18 cellular contexts compared by ENCODE assay signal in genomic region chr12:39872425-39872824, GRCh38.
A peak's percentile ranks its signal among the peaks of the same experiment; 100 is the strongest.
DNase-seq lines count a peak whose midpoint lies in the region; ATAC-seq, FAIRE-seq and TF ChIP-seq lines count a peak whose summit lies in the region.
"Had no signal": no experiment of that assay in that cellular context is flagged by ENCODE, and none has a peak within 500 bp of the region (broad histone marks: within the 10 kb centered on the region; RNA-seq: fewer than 3 reads in every experiment).

No MANE protein-coding gene starts in this region.

- no peak overlapping the region for H3K27ac Mint-ChIP-seq in T-helper 2 cell treated with Interferon-gamma antibody and Interleukin-4, amounts not matched to agents 5 μg/mL and 100 μg/mL, for 36 hours
- H3K27ac Mint-ChIP-seq: CD14-positive monocyte, HFFc6 had no signal

- ATAC-seq in A549 (no peak), HG02610 (IDR thresholded peaks at IDR 0.05; ENCODE audit: unreplicated experiment) (no peak)

- peak; percentile 7 for FAIRE-seq in A549 (lab: Jason Lieb, UNC)
- FAIRE-seq: H1 had no signal

- H3K27me3 ChIP-seq in adipocyte (replicated peaks; ENCODE audit: control insufficient read depth, insufficient read depth, low read length) = no peaks in the 10 kb centered on the region

- no peak for TF ChIP-seq POLR2A in A549 (IDR thresholded peaks at IDR 0.05; ENCODE audit: low read length)

- H3K27me3 Mint-ChIP-seq in T-helper 2 cell treated with Interferon-gamma antibody and Interleukin-4, amounts not matched to agents 5 μg/mL and 100 μg/mL, for 36 hours (ENCODE audit: low read depth) = no peaks in the 10 kb centered on the region

- H3K27ac ChIP-seq in A549 = no peak overlapping the region
- H3K27ac ChIP-seq: PC-9 had no signal

- H3K36me3 Mint-ChIP-seq in T-helper 2 cell treated with Interferon-gamma antibody and Interleukin-4, amounts not matched to agents 5 μg/mL and 100 μg/mL, for 36 hours (ENCODE audit: low read depth) = no peaks in the 10 kb centered on the region

- H3K36me3 ChIP-seq in adipocyte (ENCODE audit: control insufficient read depth, insufficient read depth, low read length, severe bottlenecking) = no peaks in the 10 kb centered on the region

- H3K4me1 Mint-ChIP-seq in T-helper 2 cell treated with Interferon-gamma antibody and Interleukin-4, amounts not matched to agents 5 μg/mL and 100 μg/mL, for 36 hours (ENCODE audit: low read depth) = no peaks in the 10 kb centered on the region
- H3K4me1 Mint-ChIP-seq: CD14-positive monocyte had no signal

- no peaks in the 10 kb centered on the region for H3K4me1 ChIP-seq in A549
- H3K4me1 ChIP-seq in adipocyte (ENCODE audit: control insufficient read depth, insufficient read depth, low read length) = peaks cover 6% of the 10 kb centered on the region

- H3K9ac ChIP-seq in adipocyte (ENCODE audit: low read length) = no peak overlapping the region

- no peak overlapping the region for H3K4me3 ChIP-seq in A549
- no peak overlapping the region for H3K4me3 ChIP-seq in adipocyte (ENCODE audit: low read length)
- H3K4me3 ChIP-seq: PC-9 had no signal

- TF ChIP-seq CTCF in A549 (IDR thresholded peaks at IDR 0.05) = no peak

- H3K9me3 Mint-ChIP-seq in T-helper 2 cell treated with Interferon-gamma antibody and Interleukin-4, amounts not matched to agents 5 μg/mL and 100 μg/mL, for 36 hours = no peaks in the 10 kb centered on the region

- WGBS in A549 (ENCODE audit: missing lambda C conversion rate) = 54% methylated on average over 3 of the region's 3 CpGs

- no peak overlapping the region for H3K4me2 ChIP-seq in A549
- H3K4me2 ChIP-seq: PC-9 had no signal

- POLR2A ChIA-PET in A549 (lab: Yijun Ruan, JAX) = no interaction called here

- no peak for DNase-seq in A549 (ENCODE audit: low read depth in 1 of 2, low spot score in 1 of 2)
- DNase-seq in adipocyte (ENCODE audit: low read depth) = peak; percentile 7
- peak; percentile 60 for DNase-seq in foreskin melanocyte
- DNase-seq in retina = peak; percentile 33
- no peak for DNase-seq in midbrain (lab: John Stamatoyannopoulos, UW)
- no peak for DNase-seq in T-helper 2 cell treated with Interferon-gamma antibody and Interleukin-4, amounts not matched to agents 5 μg/mL and 100 μg/mL, for 36 hours (ENCODE audit: low spot score)
- DNase-seq in NCI-H146 treated with DMSO at 0.1 percent for 48 hours (lab: John Stamatoyannopoulos, UW; ENCODE audit: unreplicated experiment) = no peak
- DNase-seq: DND-41, HFFc6, KBM-7, NCI-H1048, NCI-H1694, NCI-H345, NCI-H69, PC-9 had no signal

- no peak overlapping the region for H3K4me3 Mint-ChIP-seq in T-helper 2 cell treated with Interferon-gamma antibody and Interleukin-4, amounts not matched to agents 5 μg/mL and 100 μg/mL, for 36 hours
- H3K4me3 Mint-ChIP-seq: CD14-positive monocyte, HFFc6 had no signal

- no peaks in the 10 kb centered on the region for H3K9me3 ChIP-seq in A549
- no peaks in the 10 kb centered on the region for H3K9me3 ChIP-seq in adipocyte (ENCODE audit: control insufficient read depth, low read length)

- no peak for TF ChIP-seq EP300 in A549 (IDR thresholded peaks at IDR 0.05)

- TF ChIP-seq RAD21 in A549 (conservative IDR thresholded peaks at IDR 0.05 in 1 of 2, IDR thresholded peaks at IDR 0.05 in 1 of 2) = no peak

- CTCF ChIA-PET in A549 (lab: Yijun Ruan, JAX) = no interaction called here

TF ChIP-seq in A549, 52 proteins besides CTCF, POLR2A, EP300 and RAD21:
- TF ChIP-seq CHD4 (IDR thresholded peaks at IDR 0.05; ENCODE audit: borderline replicate concordance) (no peak), JUNB (IDR thresholded peaks at IDR 0.05) (no peak), HDAC2 (IDR thresholded peaks at IDR 0.05) (no peak), RARB (CRISPR knock-in tag; IDR thresholded peaks at IDR 0.05) (no peak), ZSCAN20 (CRISPR knock-in tag; IDR thresholded peaks at IDR 0.05) (no peak), CBX2 (IDR thresholded peaks at IDR 0.05; ENCODE audit: borderline replicate concordance, low read depth) (no peak), RNF2 (IDR thresholded peaks at IDR 0.05; ENCODE audit: borderline replicate concordance, low read depth) (no peak), TP53 (CRISPR knock-in tag; IDR thresholded peaks at IDR 0.05) (no peak)

Comparison
In these comparisons a context has a peak if more than half of its experiments do, and no peak if none do; other contexts are left out.
1. DNase-seq: peak in adipocyte (single experiment), foreskin melanocyte (single experiment) and retina (single experiment); none in A549 (0 of 2), midbrain (single experiment), T-helper 2 cell treated with Interferon-gamma antibody and Interleukin-4, amounts not matched to agents 5 μg/mL and 100 μg/mL, for 36 hours (single experiment) and NCI-H146 treated with DMSO at 0.1 percent for 48 hours (single experiment).